In the genomic region with DNA sequence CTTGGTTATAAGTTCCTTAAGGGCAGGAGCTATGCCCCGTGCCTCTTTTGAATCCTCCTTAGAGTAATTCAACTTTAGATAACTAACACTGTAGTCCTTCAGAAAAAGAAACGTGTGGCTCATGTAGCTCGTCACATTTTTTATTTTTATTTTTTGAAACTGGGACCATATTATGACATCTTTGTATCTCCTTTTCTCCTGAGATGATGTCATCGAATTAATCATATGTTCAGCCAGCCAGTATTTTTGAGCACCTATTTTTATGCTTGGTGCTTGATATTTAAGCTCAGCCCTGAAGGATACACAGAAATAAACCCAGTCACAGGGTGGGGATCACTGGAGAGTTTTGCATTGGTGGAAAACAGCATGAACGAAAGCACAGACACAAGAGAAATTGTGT, we compare ENCODE assay signal across 26 cellular contexts.
"Had no signal": no experiment of that assay in that cellular context is flagged by ENCODE, and none has a peak within 500 bp of the region (broad histone marks: within the 10 kb centered on the region; RNA-seq: fewer than 3 reads in every experiment).

No MANE protein-coding gene starts in this region.

- H3K9me3 ChIP-seq: colonic mucosa, gastroesophageal sphincter, left lung, lower lobe of right lung, mucosa of descending colon had no signal

- H3K4me3 ChIP-seq: colonic mucosa, gastroesophageal sphincter, heart right ventricle, left lung, lower lobe of right lung, mucosa of descending colon had no signal

- H3K27me3 ChIP-seq: colonic mucosa, foreskin keratinocyte, gastroesophageal sphincter, heart right ventricle, left lung had no signal

- H3K36me3 Mint-ChIP-seq: mesothelial cell of epicardium had no signal

- H3K4me1 Mint-ChIP-seq: endodermal cell, naive B cell had no signal

- H3K4me1 ChIP-seq: colonic mucosa, foreskin keratinocyte, left lung, lower lobe of right lung had no signal

- H3K36me3 ChIP-seq: colonic mucosa, gastroesophageal sphincter, heart right ventricle, left lung, lower lobe of right lung had no signal

- ATAC-seq: effector memory CD8-positive, alpha-beta T cell; esophagus mucosa; gastroesophageal sphincter; heart right ventricle; left cardiac atrium; left lung; left ventricle myocardium superior; lower lobe of right lung; mucosa of descending colon had no signal

- DNase-seq: colonic mucosa; cortex of kidney; effector CD8-positive, alpha-beta T cell; effector memory CD8-positive, alpha-beta T cell; endodermal cell; erythroblast; glutamatergic neuron; head of caudate nucleus; heart right ventricle; hippocampal formation; left cardiac atrium; left lung; left ventricle myocardium superior; lower lobe of right lung; mesenchymal stem cell; mucosa of descending colon; naive B cell had no signal

- H3K27ac ChIP-seq: colonic mucosa, epithelial cell of prostate, foreskin keratinocyte, gastroesophageal sphincter, heart right ventricle, left lung, lower lobe of right lung had no signal

- FAIRE-seq: endometrium, frontal cortex, islet of Langerhans had no signal

- H3K27me3 Mint-ChIP-seq: dendritic cell treated with granulocyte-macrophage colony-stimulating factor and Interleukin-4, amounts not matched to agents 40 ng/mL and 50 ng/mL, for 4 days had no signal

- H3K4me3 Mint-ChIP-seq: dendritic cell treated with granulocyte-macrophage colony-stimulating factor and Interleukin-4, amounts not matched to agents 40 ng/mL and 50 ng/mL, for 4 days; effector memory CD8-positive, alpha-beta T cell; endodermal cell; mesothelial cell of epicardium; naive B cell had no signal

- H3K27ac Mint-ChIP-seq: dendritic cell treated with granulocyte-macrophage colony-stimulating factor and Interleukin-4, amounts not matched to agents 40 ng/mL and 50 ng/mL, for 4 days; effector memory CD8-positive, alpha-beta T cell; endodermal cell; mesothelial cell of epicardium; naive B cell had no signal
